In genomic region chr17:48153711-48154642, GRCh38 we compare ENCODE assay signal across 8 cellular contexts. TPM values are rescaled to one million over a fixed set of nuclear protein-coding genes. Genes with fewer than 3 reads are reported as not detected.
DNase-seq lines count a peak whose midpoint lies in the region; ATAC-seq, FAIRE-seq and TF ChIP-seq lines count a peak whose summit lies in the region.

No MANE protein-coding gene starts in this region.

- H3K4me1 ChIP-seq in gastrocnemius medialis, result no peaks in the 10 kb centered on the region

- H3K36me3 ChIP-seq in bronchial epithelial cell (ENCODE audit: control insufficient read depth, insufficient read depth, low read length) (no peaks in the 10 kb centered on the region), gastrocnemius medialis (no peaks in the 10 kb centered on the region)

- H3K27me3 ChIP-seq in bronchial epithelial cell (ENCODE audit: control insufficient read depth, insufficient read depth, low read length), result peaks cover 10% of the 10 kb centered on the region
- peaks cover 19 to 55% (median 28%) of the 10 kb centered on the region in 3 donors for H3K27me3 ChIP-seq in gastrocnemius medialis

- H3K9me3 Mint-ChIP-seq in nephron progenitor cell, result no peaks in the 10 kb centered on the region

- H3K4me1 Mint-ChIP-seq in nephron progenitor cell, result peaks cover 69% of the 10 kb centered on the region

- H3K4me3 ChIP-seq in bronchial epithelial cell (ENCODE audit: low read depth, low read length) (no peak overlapping the region), gastrocnemius medialis (no peak overlapping the region)

- no peak overlapping the region for H3K27ac ChIP-seq in gastrocnemius medialis

- H3K4me3 Mint-ChIP-seq in nephron progenitor cell, result no peak overlapping the region

- in situ Hi-C loops in GM13977 (cut with MboI; ENCODE audit: low pct_unique_long_range_greater_than_20kb, low sequenced_read_pairs, unreplicated experiment), result no loop called here
- in situ Hi-C loops in gastrocnemius medialis (cut with MboI; ENCODE audit: low sequenced_read_pairs in 4 of 4), result no loop called here

- TF ChIP-seq CTCF in GM13977 (IDR thresholded peaks at IDR 0.05; ENCODE audit: extremely low read depth, insufficient read depth, missing control alignments) (peak; percentile 40), bronchial epithelial cell (IDR thresholded peaks at IDR 0.05; ENCODE audit: insufficient read depth, low read length, severe bottlenecking) (peak; percentile 40), nephron progenitor cell (IDR thresholded peaks at IDR 0.05) (peak; percentile 57), gastrocnemius medialis (IDR thresholded peaks at IDR 0.05 in 4 of 5, conservative IDR thresholded peaks at IDR 0.05 in 1 of 5) (peak in 1 of 5 experiments; percentile 13)

- peak overlapping the region; percentile 42 for H3K27ac Mint-ChIP-seq in nephron progenitor cell

- DNase-seq in AG08396 (ENCODE audit: low spot score) (peak; percentile 31), GM13977 (ENCODE audit: low spot score) (no peak), NCI-H526 treated with DMSO at 0.1 percent for 48 hours (lab: John Stamatoyannopoulos, UW) (peak; percentile 57), bronchial epithelial cell (ENCODE audit: low read depth) (peak; percentile 35), nephron progenitor cell (peak; percentile 63), gastrocnemius medialis (no peak)

- ATAC-seq in GM19324 (IDR thresholded peaks at IDR 0.05; ENCODE audit: low FRiP score, unreplicated experiment) (no peak), GM21737 (IDR thresholded peaks at IDR 0.05; ENCODE audit: unreplicated experiment) (no peak), gastrocnemius medialis (no peak)

- H3K27me3 Mint-ChIP-seq in nephron progenitor cell (ENCODE audit: low read depth, poor library complexity), result peaks cover 5% of the 10 kb centered on the region

- intact Hi-C loops in gastrocnemius medialis (cut with DNase I; ENCODE audit: low total_unique reads), result no loop called here

- FAIRE-seq in bronchial epithelial cell (lab: Jason Lieb, UNC), result no peak

- no peaks in the 10 kb centered on the region for H3K36me3 Mint-ChIP-seq in nephron progenitor cell (ENCODE audit: low read depth)

- TF ChIP-seq POLR2A in gastrocnemius medialis (IDR thresholded peaks at IDR 0.05), result no peak

- H3K9me3 ChIP-seq in gastrocnemius medialis, result no peaks in the 10 kb centered on the region

RNA-seq across cellular contexts. Expression of gene SNX11, which starts 46.4 kb away (rescaled TPM):
- total RNA-seq in bronchial epithelial cell (14.7 and 22.7 TPM in 2 replicates), gastrocnemius medialis (10 to 100 TPM in 2 of 4 donors, 1 to 10 TPM in 2; 7.3 to 16.3 (median 9.6) TPM)

RNA-seq across cellular contexts. Expression of gene CBX1, which starts 52.7 kb away (rescaled TPM):
- total RNA-seq in bronchial epithelial cell, result 22.1 and 27.5 TPM in 2 replicates
- 10 to 100 TPM; 26.0 to 34.1 (median 27.7) TPM for total RNA-seq in gastrocnemius medialis

Comparison
In these comparisons a context has a peak if more than half of its experiments do, and no peak if none do; other contexts are left out.
1. DNase-seq: peak in AG08396 (single experiment), NCI-H526 treated with DMSO at 0.1 percent for 48 hours (single experiment), bronchial epithelial cell (single experiment) and nephron progenitor cell (single experiment); none in GM13977 (single experiment) and gastrocnemius medialis (0 of 2).